Comparison of ENCODE assay signal across 1 cellular context in the genomic region with DNA sequence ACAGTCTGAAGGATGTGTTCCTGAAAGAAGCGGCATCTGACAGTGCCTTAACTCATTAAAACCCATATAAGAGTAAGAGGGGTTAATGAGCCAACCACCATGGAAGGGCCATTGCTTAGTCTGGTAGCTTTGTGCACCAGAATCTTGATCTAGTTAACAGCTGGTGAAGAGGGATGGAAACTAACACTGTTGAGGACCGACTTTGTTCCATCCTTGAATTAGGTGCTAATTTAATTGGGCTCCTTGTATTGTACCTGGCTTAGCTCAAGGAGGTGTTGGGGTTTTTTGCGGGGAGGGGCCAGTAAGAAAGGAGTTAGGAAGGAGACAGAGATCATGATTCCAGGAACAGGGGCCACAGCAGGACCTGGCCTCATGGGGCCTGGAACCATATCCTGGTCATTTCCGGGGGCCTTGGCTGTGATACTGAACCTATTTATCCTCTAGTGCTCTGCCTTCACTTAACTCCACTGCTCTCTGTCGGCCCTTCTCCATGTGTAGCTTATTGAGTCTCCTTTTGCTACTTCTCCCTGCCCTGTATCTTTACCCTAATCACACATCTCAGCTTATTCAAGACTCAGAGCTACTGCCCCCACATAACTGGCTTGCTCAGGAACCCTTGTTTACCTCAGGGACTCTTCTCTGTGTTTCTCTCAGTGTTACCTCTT.
TF ChIP-seq lines count a peak whose summit lies in the region.

No MANE protein-coding gene starts in this region.

TF ChIP-seq in K562, 482 proteins besides CTCF, POLR2A, EP300 and RAD21 (continues in another document):
- TF ChIP-seq SAFB (IDR thresholded peaks at IDR 0.05; ENCODE audit: borderline replicate concordance, low read depth, low read length) (no peak), FOXK1 (CRISPR knock-in tag; IDR thresholded peaks at IDR 0.05; ENCODE audit: borderline replicate concordance) (no peak), RBM17 (IDR thresholded peaks at IDR 0.05; ENCODE audit: borderline replicate concordance, low read depth, low read length) (no peak), CC2D1A (IDR thresholded peaks at IDR 0.05) (0 out of 2 replicates have a peak, but pooled peaks have one; percentile 20), SIRT6 (IDR thresholded peaks at IDR 0.05; ENCODE audit: low read depth, low read length) (no peak), DIDO1 (tag; IDR thresholded peaks at IDR 0.05; ENCODE audit: low read depth) (no peak), ZNF3 (CRISPR knock-in tag; IDR thresholded peaks at IDR 0.05) (no peak), DACH1 (IDR thresholded peaks at IDR 0.05; ENCODE audit: partially characterized antibody) (no peak), ZNF79 (CRISPR knock-in tag; IDR thresholded peaks at IDR 0.05; ENCODE audit: low read depth) (peak; percentile 73), NBN (IDR thresholded peaks at IDR 0.05; ENCODE audit: low read depth) (no peak), ARID2 (IDR thresholded peaks at IDR 0.05) (no peak), POLR2AphosphoS2 (IDR thresholded peaks at IDR 0.05; ENCODE audit: low read length) (no peak), TEAD4 (IDR thresholded peaks at IDR 0.05; ENCODE audit: low read length) (no peak), TEAD4 (CRISPR knock-in tag; IDR thresholded peaks at IDR 0.05; ENCODE audit: borderline replicate concordance) (no peak), PYGO2 (tag; IDR thresholded peaks at IDR 0.05) (no peak), NFATC3 (IDR thresholded peaks at IDR 0.05) (no peak), HMBOX1 (IDR thresholded peaks at IDR 0.05) (peak; percentile 59; the same call in 1 of the 2 replicates), ZNF395 (CRISPR knock-in tag; IDR thresholded peaks at IDR 0.05) (peak; percentile 38; the same call in 1 of the 2 replicates), NCOA1 (IDR thresholded peaks at IDR 0.05; ENCODE audit: low read depth) (no peak), TCF15 (CRISPR knock-in tag; IDR thresholded peaks at IDR 0.05) (no peak), ZNF589 (CRISPR knock-in tag; IDR thresholded peaks at IDR 0.05; ENCODE audit: low read depth) (peak; percentile 81; the same call in 1 of the 2 replicates), ZKSCAN3 (CRISPR knock-in tag; IDR thresholded peaks at IDR 0.05) (no peak), NEUROD1 (IDR thresholded peaks at IDR 0.05; ENCODE audit: borderline replicate concordance, low read depth, low read length, partially characterized antibody) (no peak), CBFA2T2 (conservative IDR thresholded peaks at IDR 0.05) (no peak), RBBP5 (IDR thresholded peaks at IDR 0.05; ENCODE audit: borderline replicate concordance, insufficient read depth, low read length, poor library complexity, severe bottlenecking) (no peak), ZBTB5 (IDR thresholded peaks at IDR 0.05) (no peak), ZNF12 (CRISPR knock-in tag; IDR thresholded peaks at IDR 0.05) (no peak), ZNF121 (CRISPR knock-in tag; conservative IDR thresholded peaks at IDR 0.05) (no peak), RBM39 (optimal IDR thresholded peaks at IDR 0.05; ENCODE audit: low read depth, low read length) (no peak), NR2F6 (CRISPR knock-in tag; IDR thresholded peaks at IDR 0.05) (no peak), BACH1 (tag; IDR thresholded peaks at IDR 0.05) (no peak), ZFX (CRISPR knock-in tag; IDR thresholded peaks at IDR 0.05) (no peak), SREBF2 (CRISPR knock-in tag; IDR thresholded peaks at IDR 0.05) (no peak), PHB (CRISPR knock-in tag; IDR thresholded peaks at IDR 0.05) (no peak), CHD1 (IDR thresholded peaks at IDR 0.05; ENCODE audit: low read length) (no peak), ZBTB11 (CRISPR knock-in tag; IDR thresholded peaks at IDR 0.05) (peak in 1 of 3 experiments; percentile 6; a peak in 1 of 6 replicates), ZEB2 (IDR thresholded peaks at IDR 0.05) (no peak), PTRF (tag; IDR thresholded peaks at IDR 0.05) (peak; percentile 71), ARID1B (IDR thresholded peaks at IDR 0.05) (peak; percentile 49; the same call in 1 of the 2 replicates), PRPF4 (IDR thresholded peaks at IDR 0.05; ENCODE audit: insufficient read depth, low read depth, low read length, poor library complexity, severe bottlenecking) (no peak), TAF7 (tag; IDR thresholded peaks at IDR 0.05) (0 out of 2 replicates have a peak, but pooled peaks have one; percentile 5), EP400 (IDR thresholded peaks at IDR 0.05) (no peak), ZBTB9 (CRISPR knock-in tag; IDR thresholded peaks at IDR 0.05) (0 out of 2 replicates have a peak, but pooled peaks have one; percentile 45)
- TF ChIP-seq, protein P1, sequence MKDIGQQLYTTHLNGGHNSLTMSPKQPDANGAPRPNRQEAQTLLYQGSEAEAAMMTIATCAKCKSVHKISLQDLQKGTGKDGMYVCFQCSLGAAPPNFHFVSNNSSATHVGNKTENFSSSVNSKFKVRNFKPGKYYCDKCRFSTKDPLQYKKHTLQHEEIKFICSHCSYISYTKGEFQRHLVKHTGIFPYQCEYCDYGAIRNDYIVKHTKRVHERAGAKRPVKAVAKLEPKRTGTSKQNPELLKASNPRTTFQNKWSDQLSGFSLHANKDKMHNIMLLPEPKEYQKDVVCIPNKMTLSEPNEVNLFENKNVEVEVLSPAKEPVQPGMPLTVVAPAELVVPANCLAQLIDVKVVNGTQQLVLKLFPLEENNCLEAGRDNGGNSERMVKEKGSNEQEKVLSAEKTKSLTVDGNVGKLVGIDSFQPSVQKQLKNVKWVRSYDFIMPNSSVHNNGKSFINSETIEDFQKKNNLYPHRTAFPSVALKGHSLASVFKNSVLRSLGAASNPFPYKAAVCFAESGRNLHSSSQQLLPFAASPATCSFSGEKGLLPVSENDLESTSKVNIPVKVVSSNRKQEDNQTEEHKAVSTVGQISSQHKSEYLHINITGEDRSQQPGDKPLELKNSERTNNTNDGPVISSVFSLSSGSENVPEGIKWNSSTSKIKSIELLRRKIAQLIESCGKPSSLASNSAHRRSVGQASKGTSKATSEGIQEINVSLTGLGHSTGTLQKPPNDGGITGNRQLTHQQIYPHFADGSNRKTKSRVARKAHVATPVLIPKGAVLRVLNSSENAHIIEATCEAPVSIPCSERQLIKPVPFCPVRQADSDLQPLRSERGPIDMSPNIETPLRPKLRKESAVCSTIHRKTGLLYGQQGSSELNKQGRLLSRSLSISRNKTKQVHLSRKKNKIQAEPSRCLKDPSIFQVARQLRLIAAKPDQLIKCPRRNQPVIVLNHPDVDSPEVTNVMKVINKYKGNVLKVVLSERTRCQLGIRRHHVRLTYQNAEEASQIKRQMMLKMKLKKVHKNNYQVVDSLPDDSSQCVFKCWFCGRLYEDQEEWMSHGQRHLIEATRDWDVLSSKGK (CRISPR knock-in tag; IDR thresholded peaks at IDR 0.05), result no peak
- TF ChIP-seq, protein P2, sequence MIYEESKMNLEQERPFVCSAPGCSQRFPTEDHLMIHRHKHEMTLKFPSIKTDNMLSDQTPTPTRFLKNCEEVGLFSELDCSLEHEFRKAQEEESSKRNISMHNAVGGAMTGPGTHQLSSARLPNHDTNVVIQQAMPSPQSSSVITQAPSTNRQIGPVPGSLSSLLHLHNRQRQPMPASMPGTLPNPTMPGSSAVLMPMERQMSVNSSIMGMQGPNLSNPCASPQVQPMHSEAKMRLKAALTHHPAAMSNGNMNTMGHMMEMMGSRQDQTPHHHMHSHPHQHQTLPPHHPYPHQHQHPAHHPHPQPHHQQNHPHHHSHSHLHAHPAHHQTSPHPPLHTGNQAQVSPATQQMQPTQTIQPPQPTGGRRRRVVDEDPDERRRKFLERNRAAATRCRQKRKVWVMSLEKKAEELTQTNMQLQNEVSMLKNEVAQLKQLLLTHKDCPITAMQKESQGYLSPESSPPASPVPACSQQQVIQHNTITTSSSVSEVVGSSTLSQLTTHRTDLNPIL (CRISPR knock-in tag; IDR thresholded peaks at IDR 0.05), result no peak
- TF ChIP-seq, protein P3, sequence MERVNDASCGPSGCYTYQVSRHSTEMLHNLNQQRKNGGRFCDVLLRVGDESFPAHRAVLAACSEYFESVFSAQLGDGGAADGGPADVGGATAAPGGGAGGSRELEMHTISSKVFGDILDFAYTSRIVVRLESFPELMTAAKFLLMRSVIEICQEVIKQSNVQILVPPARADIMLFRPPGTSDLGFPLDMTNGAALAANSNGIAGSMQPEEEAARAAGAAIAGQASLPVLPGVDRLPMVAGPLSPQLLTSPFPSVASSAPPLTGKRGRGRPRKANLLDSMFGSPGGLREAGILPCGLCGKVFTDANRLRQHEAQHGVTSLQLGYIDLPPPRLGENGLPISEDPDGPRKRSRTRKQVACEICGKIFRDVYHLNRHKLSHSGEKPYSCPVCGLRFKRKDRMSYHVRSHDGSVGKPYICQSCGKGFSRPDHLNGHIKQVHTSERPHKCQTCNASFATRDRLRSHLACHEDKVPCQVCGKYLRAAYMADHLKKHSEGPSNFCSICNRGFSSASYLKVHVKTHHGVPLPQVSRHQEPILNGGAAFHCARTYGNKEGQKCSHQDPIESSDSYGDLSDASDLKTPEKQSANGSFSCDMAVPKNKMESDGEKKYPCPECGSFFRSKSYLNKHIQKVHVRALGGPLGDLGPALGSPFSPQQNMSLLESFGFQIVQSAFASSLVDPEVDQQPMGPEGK (CRISPR knock-in tag; IDR thresholded peaks at IDR 0.05; ENCODE audit: borderline replicate concordance), result 0 out of 2 replicates have a peak, but pooled peaks have one; percentile 80
